18 cellular contexts compared by ENCODE assay signal in genomic region chr4:110589297-110589696, GRCh38. TPM values are rescaled to one million over a fixed set of nuclear protein-coding genes. Genes with fewer than 3 reads are reported as not detected.
DNase-seq lines count a peak whose midpoint lies in the region; ATAC-seq, FAIRE-seq and TF ChIP-seq lines count a peak whose summit lies in the region.
"Had no signal": no experiment of that assay in that cellular context is flagged by ENCODE, and none has a peak within 500 bp of the region (broad histone marks: within the 10 kb centered on the region; RNA-seq: fewer than 3 reads in every experiment).

No MANE protein-coding gene starts in this region.

- POLR2A ChIA-PET in HepG2 (lab: Yijun Ruan, JAX) = no interaction called here
- POLR2A ChIA-PET in PC-9 (lab: Charles Lee; ENCODE audit: unreplicated experiment) = no interaction called here

- in situ Hi-C loops in HepG2 (cut with HindIII; ENCODE audit: extremely low pct_ligation_motif_present, low pct_unique_long_range_greater_than_20kb) = no loop called here

- no TSS peak for BruUV-seq in HepG2 (replicated peaks; lab: Mats Ljungman, UMichigan)
- no TSS peak for BruUV-seq in PC-9 (replicated peaks; lab: Mats Ljungman, UMichigan)

- TF ChIP-seq CTCF in right lobe of liver (IDR thresholded peaks at IDR 0.05) = peak in 3 of 4 donors; percentile 18 to 28 (median 27)
- no peak for TF ChIP-seq CTCF in HepG2 (CRISPR knock-in tag; IDR thresholded peaks at IDR 0.05)
- peak; percentile 56 for TF ChIP-seq CTCF in PC-9 (conservative IDR thresholded peaks at IDR 0.05)

- no peak for DNase-seq in right lobe of liver
- no peak for DNase-seq in HepG2 (ENCODE audit: low spot score)
- no peak for DNase-seq in PC-9
- DNase-seq in fibroblast of peridontal ligament (ENCODE audit: extremely low read depth) = peak; percentile 22
- DNase-seq in NCI-H2107 treated with DMSO at 0.1 percent for 48 hours (lab: John Stamatoyannopoulos, UW; ENCODE audit: unreplicated experiment) = no peak
- no peak for DNase-seq in effector CD4-positive, alpha-beta T cell
- DNase-seq in NCI-H1105 treated with DMSO at 0.1 percent for 48 hours (lab: John Stamatoyannopoulos, UW) = no peak
- DNase-seq: activated CD8-positive, alpha-beta T cell treated with anti-CD3 and anti-CD28 coated beads for 36 hours; activated naive CD4-positive, alpha-beta T cell treated with anti-CD3 and anti-CD28 coated beads, Interleukin-2, amount 10 ng/mL, durations not matched to agents 7 days and 5 days; dorsolateral prefrontal cortex; glutamatergic neuron; left ventricle myocardium superior; NCI-H1105; NCI-H774; T-cell had no signal

- TF ChIP-seq RAD21 in HepG2 (CRISPR knock-in tag; IDR thresholded peaks at IDR 0.05) = no peak

- no peaks in the 10 kb centered on the region for H3K9me2 ChIP-seq in PC-9 (ENCODE audit: insufficient read depth)

- H3K27ac ChIP-seq in right lobe of liver (no peak overlapping the region), HepG2 (ENCODE audit: extremely low read length, insufficient read depth, low read length) (no peak overlapping the region), PC-9 (no peak overlapping the region)
- H3K27ac ChIP-seq: dorsolateral prefrontal cortex had no signal

- TF ChIP-seq EP300 in HepG2 (IDR thresholded peaks at IDR 0.05; ENCODE audit: low read depth in 2 of 2, low read length in 2 of 2) = no peak
- no peak for TF ChIP-seq EP300 in HepG2 (CRISPR knock-in tag; IDR thresholded peaks at IDR 0.05; ENCODE audit: borderline replicate concordance)

- H3K79me2 ChIP-seq in HepG2 (ENCODE audit: insufficient read depth, low read length) = no peaks in the 10 kb centered on the region
- no peaks in the 10 kb centered on the region for H3K79me2 ChIP-seq in PC-9 (ENCODE audit: low read depth)

- CTCF ChIA-PET in HepG2 (lab: Yijun Ruan, JAX; ENCODE audit: low intra/inter-chr PET ratio, low total read pairs) = no interaction called here
- CTCF ChIA-PET in PC-9 (lab: Charles Lee) = interaction anchor here (0.6 kb wide), 1 partner anchor 19 kb away, joined by 3 read pairs; no protein-coding TSS in a partner anchor

- TF ChIP-seq POLR2A in right lobe of liver (IDR thresholded peaks at IDR 0.05) (no peak), HepG2 (IDR thresholded peaks at IDR 0.05; ENCODE audit: insufficient read depth in 1 of 2, low read depth in 2 of 2, low read length in 2 of 2) (no peak)

- intact Hi-C loops in right lobe of liver (cut with DNase I) (no loop called here), HepG2 (cut with micrococcal nuclease; ENCODE audit: unreplicated experiment) (no loop called here), PC-9 (cut with micrococcal nuclease; ENCODE audit: unreplicated experiment) (no loop called here)

- H3K4me1 ChIP-seq in right lobe of liver (no peaks in the 10 kb centered on the region), HepG2 (ENCODE audit: insufficient read depth, low read length) (no peaks in the 10 kb centered on the region), PC-9 (replicated peaks; ENCODE audit: insufficient read depth) (no peaks in the 10 kb centered on the region)

- H3K9me3 ChIP-seq in right lobe of liver = no peaks in the 10 kb centered on the region
- no peaks in the 10 kb centered on the region for H3K9me3 ChIP-seq in HepG2 (ENCODE audit: low read length)
- no peaks in the 10 kb centered on the region for H3K9me3 ChIP-seq in PC-9 (ENCODE audit: insufficient read depth, low read depth)

- H3K4me3 ChIP-seq in right lobe of liver (no peak overlapping the region), HepG2 (replicated peaks in 1 of 3; ENCODE audit: insufficient read depth in 1 of 3, low read depth in 2 of 3, low read length in 3 of 3) (no peak overlapping the region), PC-9 (no peak overlapping the region)
- H3K4me3 ChIP-seq: dorsolateral prefrontal cortex had no signal

- no peak overlapping the region for H3K9ac ChIP-seq in HepG2 (ENCODE audit: insufficient read depth, low read depth, low read length)

- ATAC-seq in right lobe of liver (no peak), HepG2 (no peak), HG02571 (IDR thresholded peaks at IDR 0.05; ENCODE audit: unreplicated experiment) (no peak)
- ATAC-seq: activated CD8-positive, alpha-beta T cell treated with anti-CD3 and anti-CD28 coated beads for 36 hours; left ventricle myocardium superior; stimulated activated effector memory CD8-positive, alpha-beta T cell treated with anti-CD3 and anti-CD28 coated beads, Interleukin-12 subunit alpha, Interleukin-12 subunit beta, amount 100 ng/mL, for 72 hours; T-cell had no signal

- no peak overlapping the region for H2AFZ ChIP-seq in HepG2 (ENCODE audit: low read length)
- H2AFZ ChIP-seq in PC-9 = no peak overlapping the region

- no peak overlapping the region for H3K4me2 ChIP-seq in HepG2 (ENCODE audit: low read depth, low read length)
- no peak overlapping the region for H3K4me2 ChIP-seq in PC-9

- H3K27me3 ChIP-seq in right lobe of liver (no peaks in the 10 kb centered on the region), HepG2 (ENCODE audit: control insufficient read depth in 1 of 2, insufficient read depth in 2 of 2, low read length in 2 of 2) (no peaks in the 10 kb centered on the region; a peak in 1 of 5 replicates), PC-9 (ENCODE audit: insufficient read depth, low read depth) (no peaks in the 10 kb centered on the region)

- no peaks in the 10 kb centered on the region for H3K36me3 ChIP-seq in right lobe of liver
- H3K36me3 ChIP-seq in HepG2 (replicated peaks in 1 of 2; ENCODE audit: control insufficient read depth in 1 of 2, insufficient read depth in 2 of 2, low read length in 2 of 2) = no peaks in the 10 kb centered on the region
- H3K36me3 ChIP-seq in PC-9 (ENCODE audit: low read depth) = no peaks in the 10 kb centered on the region

- no peak for FAIRE-seq in HepG2 (lab: Jason Lieb, UNC)

- H4K20me1 ChIP-seq in HepG2 (ENCODE audit: insufficient read depth, low read length) (no peaks in the 10 kb centered on the region), PC-9 (ENCODE audit: insufficient read depth) (no peaks in the 10 kb centered on the region)

- H3F3A ChIP-seq in PC-9 (ENCODE audit: insufficient read depth, low read depth) = no peaks in the 10 kb centered on the region

TF ChIP-seq in HepG2, 621 proteins besides CTCF, POLR2A, EP300 and RAD21 (continues in another document):
- TF ChIP-seq MXD1 (CRISPR knock-in tag; IDR thresholded peaks at IDR 0.05) (no peak), ETV5 (CRISPR knock-in tag; IDR thresholded peaks at IDR 0.05; ENCODE audit: borderline replicate concordance) (no peak), FOXC1 (CRISPR knock-in tag; IDR thresholded peaks at IDR 0.05; ENCODE audit: borderline replicate concordance) (no peak), DBP (CRISPR knock-in tag; IDR thresholded peaks at IDR 0.05; ENCODE audit: not compliant biosample characterization) (no peak)

RNA-seq across cellular contexts. Expression of gene PITX2, which starts 33.6 kb away (rescaled TPM):
- total RNA-seq in right lobe of liver (not detected), HepG2 (2016; rRNA removed; fragmentation: Illumina TruSeq; extraction: Trizol) (not detected in 2 replicates), PC-9 (2021) (0.48 and 1.6 TPM in 2 replicates)
- not detected in 2 replicates for total RNA-seq in HepG2 (2016; cell fraction: cytosol; rRNA removed; fragmentation: Illumina TruSeq; extraction: Trizol; ENCODE audit: low read depth)
- total RNA-seq in HepG2 (2016; cell fraction: insoluble cytoplasmic fraction; rRNA removed; fragmentation: Illumina TruSeq; extraction: Trizol) = not detected in 2 replicates
- not detected in 2 replicates for total RNA-seq in HepG2 (2016; cell fraction: membrane; rRNA removed; fragmentation: Illumina TruSeq; extraction: Trizol)
- not detected in 2 replicates for total RNA-seq in HepG2 (2016; cell fraction: nucleus; rRNA removed; fragmentation: Illumina TruSeq; extraction: Trizol)
- not detected in 2 replicates for polyA plus RNA-seq in HepG2 (2011; rRNA removed)
- not detected in 2 replicates for polyA plus RNA-seq in HepG2 (2011; cell fraction: cytosol; rRNA removed)
- not detected in 2 replicates for polyA plus RNA-seq in HepG2 (2011; cell fraction: nucleus; rRNA removed)
- polyA plus RNA-seq in HepG2 (2012) = not detected in 2 replicates
- polyA plus RNA-seq in HepG2 (2016; cell fraction: cytosol; fragmentation: Illumina TruSeq; extraction: Trizol; ENCODE audit: low read depth) = not detected in 2 replicates
- polyA plus RNA-seq in HepG2 (2016; cell fraction: insoluble cytoplasmic fraction; fragmentation: Illumina TruSeq; extraction: Trizol; ENCODE audit: low read depth) = not detected in 2 replicates
- polyA plus RNA-seq in HepG2 (2016; cell fraction: membrane; fragmentation: Illumina TruSeq; extraction: Trizol; ENCODE audit: low read depth) = not detected in 2 replicates
- not detected in 2 replicates for polyA plus RNA-seq in HepG2 (2016; cell fraction: nucleus; fragmentation: Illumina TruSeq; extraction: Trizol; ENCODE audit: insufficient read depth, low read depth)
- 7.3 TPM in 1 of 2 replicates, not detected in the other for polyA minus RNA-seq in HepG2 (2011; rRNA and poly(A)+ RNA removed; ENCODE audit: low replicate concordance)
- polyA minus RNA-seq in HepG2 (2011; cell fraction: cytosol; rRNA and poly(A)+ RNA removed) = not detected in 2 replicates
- polyA minus RNA-seq in HepG2 (2011; cell fraction: nucleus; rRNA and poly(A)+ RNA removed) = not detected in 2 replicates
- total RNA-seq: activated CD8-positive, alpha-beta T cell treated with anti-CD3 and anti-CD28 coated beads for 36 hours; dorsolateral prefrontal cortex; G401; T-cell had no signal
